Comparison of ENCODE assay signal across 8 cellular contexts in genomic region chr17:17497065-17497844, GRCh38. TPM values are rescaled to one million over a fixed set of nuclear protein-coding genes. Genes with fewer than 3 reads are reported as not detected.
A peak's percentile ranks its signal among the peaks of the same experiment; 100 is the strongest.
DNase-seq lines count a peak whose midpoint lies in the region; ATAC-seq and TF ChIP-seq lines count a peak whose summit lies in the region.

No MANE protein-coding gene starts in this region.

- no peaks in the 10 kb centered on the region for H3F3A ChIP-seq in OCI-LY1 (ENCODE audit: insufficient read depth, low read length)

- H3K9ac ChIP-seq in ES-I3 (ENCODE audit: low read depth, low read length) (peak overlapping the region; percentile 83; the same call in 1 of the 2 replicates), OCI-LY1 (ENCODE audit: low read length) (no peak overlapping the region), skeletal muscle tissue (ENCODE audit: low read depth in 1 of 3, low read length in 3 of 3) (peak overlapping the region in 1 of 3 donors; percentile 62)

- ATAC-seq in gastroesophageal sphincter (no peak), GM18519 (IDR thresholded peaks at IDR 0.05; ENCODE audit: low FRiP score, unreplicated experiment) (no peak)
- ATAC-seq in activated CD8-positive, alpha-beta memory T cell treated with anti-CD3 and anti-CD28 coated beads, Interleukin-2, amount 10 ng/mL, durations not matched to agents 7 days and 5 days, result no peak

- CTCF ChIA-PET in activated CD8-positive, alpha-beta memory T cell treated with anti-CD3 and anti-CD28 coated beads, Interleukin-2, amount 10 ng/mL, durations not matched to agents 7 days and 5 days (lab: Charles Lee), result interaction anchor here (0.6 to 3.8 kb wide), 51 partner anchors 8 to 536 kb away, joined by 3 to 78 read pairs (median 4); partner anchors contain the start of gene PEMT

- peaks cover 15% of the 10 kb centered on the region; the same call in 1 of the 2 replicates for H3K4me1 ChIP-seq in ES-I3 (ENCODE audit: insufficient read depth, low read length)
- H3K4me1 ChIP-seq in OCI-LY1 (ENCODE audit: insufficient read depth, low read length, severe bottlenecking), result peaks cover 3% of the 10 kb centered on the region
- peaks cover 0 to 26% (median 15%) of the 10 kb centered on the region in 3 donors for H3K4me1 ChIP-seq in gastroesophageal sphincter
- H3K4me1 ChIP-seq in skeletal muscle tissue (ENCODE audit: control insufficient read depth in 3 of 3, insufficient read depth in 3 of 3, low read length in 3 of 3), result peaks cover 30 to 40% (median 31%) of the 10 kb centered on the region in 3 donors

- H2AFZ ChIP-seq in OCI-LY1 (ENCODE audit: low read length), result no peak overlapping the region

- peak overlapping the region; percentile 36; the same call in 1 of the 2 replicates for H3K4me2 ChIP-seq in OCI-LY1 (ENCODE audit: low read length)

- DNase-seq in activated CD8-positive, alpha-beta memory T cell treated with anti-CD3 and anti-CD28 coated beads, Interleukin-2, amount 10 ng/mL, durations not matched to agents 7 days and 5 days, result no peak
- no peak for DNase-seq in activated gamma-delta T cell treated with Interleukin-2 at 50 U/mL for 16 hours
- DNase-seq in activated T-cell treated with anti-CD3 and anti-CD28 coated beads, Interleukin-2, amount 50 U/mL, for 24 hours, result no peak

- no peaks in the 10 kb centered on the region for H3K27me3 ChIP-seq in OCI-LY1 (ENCODE audit: insufficient read depth, low read length)
- H3K27me3 ChIP-seq in gastroesophageal sphincter, result no peaks in the 10 kb centered on the region
- H3K27me3 ChIP-seq in skeletal muscle tissue (ENCODE audit: control insufficient read depth in 3 of 3, insufficient read depth in 3 of 3, low read length in 3 of 3), result no peaks in the 10 kb centered on the region

- H3K36me3 Mint-ChIP-seq in activated CD8-positive, alpha-beta memory T cell treated with anti-CD3 and anti-CD28 coated beads, Interleukin-2, amount 10 ng/mL, durations not matched to agents 7 days and 5 days, result peaks cover 3% of the 10 kb centered on the region
- H3K36me3 Mint-ChIP-seq in activated T-cell treated with anti-CD3 and anti-CD28 coated beads, Interleukin-2, amount 50 U/mL, for 24 hours (ENCODE audit: low read depth), result peaks cover 14% of the 10 kb centered on the region

- H3K9me3 Mint-ChIP-seq in activated CD8-positive, alpha-beta memory T cell treated with anti-CD3 and anti-CD28 coated beads, Interleukin-2, amount 10 ng/mL, durations not matched to agents 7 days and 5 days (ENCODE audit: low read depth), result no peaks in the 10 kb centered on the region
- H3K9me3 Mint-ChIP-seq in activated T-cell treated with anti-CD3 and anti-CD28 coated beads, Interleukin-2, amount 50 U/mL, for 24 hours, result no peaks in the 10 kb centered on the region

- H3K4me3 Mint-ChIP-seq in activated CD8-positive, alpha-beta memory T cell treated with anti-CD3 and anti-CD28 coated beads, Interleukin-2, amount 10 ng/mL, durations not matched to agents 7 days and 5 days, result no peak overlapping the region
- no peak overlapping the region for H3K4me3 Mint-ChIP-seq in activated T-cell treated with anti-CD3 and anti-CD28 coated beads, Interleukin-2, amount 50 U/mL, for 24 hours

- H3K4me3 ChIP-seq in OCI-LY1 (ENCODE audit: low read depth, low read length, poor library complexity, severe bottlenecking) (no peak overlapping the region), gastroesophageal sphincter (peak overlapping the region in 1 of 2 donors; percentile 73), skeletal muscle tissue (ENCODE audit: low read length in 3 of 3) (peak overlapping the region in 1 of 3 donors; percentile 83)

- H3K9me2 ChIP-seq in OCI-LY1 (ENCODE audit: low read depth, low read length), result no peaks in the 10 kb centered on the region

- H3K79me2 ChIP-seq in OCI-LY1 (ENCODE audit: insufficient read depth, low read length), result no peaks in the 10 kb centered on the region

- TF ChIP-seq EP300 in gastroesophageal sphincter (IDR thresholded peaks at IDR 0.05), result no peak

- WGBS in gastroesophageal sphincter (ENCODE audit: low coverage in 1 of 2), 2 donors, result 45 to 67% methylated on average over 1 to 4 of the region's 19 CpGs

- no peaks in the 10 kb centered on the region for H3K9me3 ChIP-seq in ES-I3 (ENCODE audit: control insufficient read depth, insufficient read depth, low read length)
- no peaks in the 10 kb centered on the region for H3K9me3 ChIP-seq in OCI-LY1 (ENCODE audit: low read length)
- H3K9me3 ChIP-seq in gastroesophageal sphincter, result no peaks in the 10 kb centered on the region
- no peaks in the 10 kb centered on the region for H3K9me3 ChIP-seq in skeletal muscle tissue (ENCODE audit: control insufficient read depth in 3 of 3, low read length in 3 of 3)

- H3K36me3 ChIP-seq in ES-I3 (ENCODE audit: insufficient read depth, low read length), result no peaks in the 10 kb centered on the region; the same call in 1 of the 2 replicates
- H3K36me3 ChIP-seq in OCI-LY1 (ENCODE audit: insufficient read depth, low read length), result peaks cover 8% of the 10 kb centered on the region
- H3K36me3 ChIP-seq in gastroesophageal sphincter, result peaks cover 0 to 13% of the 10 kb centered on the region in 2 donors
- H3K36me3 ChIP-seq in skeletal muscle tissue (ENCODE audit: control insufficient read depth in 3 of 3, insufficient read depth in 3 of 3, low read length in 3 of 3), result peaks cover under 1 to 3% (median 2%) of the 10 kb centered on the region in 3 donors

- no peak for TF ChIP-seq POLR2A in gastroesophageal sphincter (IDR thresholded peaks at IDR 0.05)

- peaks cover 15% of the 10 kb centered on the region for H3K27me3 Mint-ChIP-seq in activated CD8-positive, alpha-beta memory T cell treated with anti-CD3 and anti-CD28 coated beads, Interleukin-2, amount 10 ng/mL, durations not matched to agents 7 days and 5 days
- H3K27me3 Mint-ChIP-seq in activated T-cell treated with anti-CD3 and anti-CD28 coated beads, Interleukin-2, amount 50 U/mL, for 24 hours, result peaks cover 15% of the 10 kb centered on the region

- H3K4me1 Mint-ChIP-seq in activated CD8-positive, alpha-beta memory T cell treated with anti-CD3 and anti-CD28 coated beads, Interleukin-2, amount 10 ng/mL, durations not matched to agents 7 days and 5 days, result peaks cover 4% of the 10 kb centered on the region
- H3K4me1 Mint-ChIP-seq in activated T-cell treated with anti-CD3 and anti-CD28 coated beads, Interleukin-2, amount 50 U/mL, for 24 hours (ENCODE audit: low read depth), result peaks cover 19% of the 10 kb centered on the region

- H4K20me1 ChIP-seq in OCI-LY1 (ENCODE audit: insufficient read depth, low read length), result no peaks in the 10 kb centered on the region

- H3K27ac ChIP-seq in OCI-LY1 (ENCODE audit: low read depth, low read length, poor library complexity, severe bottlenecking) (no peak overlapping the region), gastroesophageal sphincter (peak overlapping the region in 3 of 4 donors; percentile 82 to 90 (median 87)), skeletal muscle tissue (ENCODE audit: low read depth, low read length) (peak overlapping the region; percentile 78)

- TF ChIP-seq CTCF in OCI-LY1 (IDR thresholded peaks at IDR 0.05; ENCODE audit: low read length) (peak; percentile 8; the same call in 1 of the 2 replicates), gastroesophageal sphincter (IDR thresholded peaks at IDR 0.05) (no peak)

- no peak overlapping the region for H3K27ac Mint-ChIP-seq in activated CD8-positive, alpha-beta memory T cell treated with anti-CD3 and anti-CD28 coated beads, Interleukin-2, amount 10 ng/mL, durations not matched to agents 7 days and 5 days
- H3K27ac Mint-ChIP-seq in activated T-cell treated with anti-CD3 and anti-CD28 coated beads, Interleukin-2, amount 50 U/mL, for 24 hours, result no peak overlapping the region

RNA-seq across cellular contexts. Expression of gene RASD1, which starts 1.1 kb away (rescaled TPM):
- 10 to 100 TPM in 1 of 4 donors, 1 to 10 TPM in 3; 2.6 to 24.6 (median 5.1) TPM for total RNA-seq in gastroesophageal sphincter
- total RNA-seq in skeletal muscle tissue, result 4.2 TPM
- total RNA-seq in activated CD8-positive, alpha-beta memory T cell treated with anti-CD3 and anti-CD28 coated beads, Interleukin-2, amount 10 ng/mL, durations not matched to agents 7 days and 5 days, result 1 to 10 TPM; 2.2 to 2.5 TPM

RNA-seq across cellular contexts. Expression of gene MED9, which starts 20.5 kb away (rescaled TPM):
- total RNA-seq in gastroesophageal sphincter (10 to 100 TPM in 3 of 4 donors, 1 to 10 TPM in 1; 9.1 to 19.5 (median 16.6) TPM), skeletal muscle tissue (12.5 TPM)
- 10 to 100 TPM; 15.1 to 17.5 TPM for total RNA-seq in activated CD8-positive, alpha-beta memory T cell treated with anti-CD3 and anti-CD28 coated beads, Interleukin-2, amount 10 ng/mL, durations not matched to agents 7 days and 5 days
